In genomic region chr1:205255941-205256780, GRCh38 we compare ENCODE assay signal across 8 cellular contexts. TPM values are rescaled to one million over a fixed set of nuclear protein-coding genes. Genes with fewer than 3 reads are reported as not detected.
DNase-seq lines count a peak whose midpoint lies in the region; ATAC-seq lines count a peak whose summit lies in the region.

No MANE protein-coding gene starts in this region.

- in situ Hi-C loops in Caki2 (cut with HindIII; ENCODE audit: low pct_unique_long_range_greater_than_20kb, low sequenced_read_pairs): no loop called here

- ATAC-seq in HG02763 (IDR thresholded peaks at IDR 0.05; ENCODE audit: unreplicated experiment) (peak; percentile 51), GM18520 (IDR thresholded peaks at IDR 0.05; ENCODE audit: unreplicated experiment) (no peak)

- DNase-seq in Caki2 (ENCODE audit: low read depth) (peak; percentile 76), NCI-H345 (lab: John Stamatoyannopoulos, UW) (peak; percentile 73), kidney glomerular epithelial cell (lab: John Stamatoyannopoulos, UW) (peak; percentile 86)
- DNase-seq in activated CD4-positive, CD25-positive, alpha-beta regulatory T cell treated with anti-CD3 and anti-CD28 coated beads, Interleukin-2, amount 50 U/mL, for 16 hours (ENCODE audit: low read depth, low spot score): peak; percentile 64
- DNase-seq in central memory CD4-positive, alpha-beta T cell: peak; percentile 74
- DNase-seq in stimulated activated CD4-positive, alpha-beta T cell treated with anti-CD3 and anti-CD28 coated beads, Interleukin-1b, Interleukin-23, amount 100 ng/mL, for 4 hours (ENCODE audit: low read depth in 2 of 2): peak; percentile 83 to 85

RNA-seq across cellular contexts. Expression of gene TMCC2, which starts 28.4 kb away (rescaled TPM):
- total RNA-seq in Caki2 (2014; rRNA removed; shearing (Covaris generic); ENCODE audit: low replicate concordance): 7.7 and 9.3 TPM in 2 replicates

RNA-seq across cellular contexts. Expression of gene DSTYK, which starts 44.7 kb away (rescaled TPM):
- total RNA-seq in Caki2 (2014; rRNA removed; shearing (Covaris generic); ENCODE audit: low replicate concordance): 7.2 and 11.1 TPM in 2 replicates
